Comparison of ENCODE assay signal across 15 cellular contexts in genomic region chr3:172313671-172314070, GRCh38.
DNase-seq lines count a peak whose midpoint lies in the region; ATAC-seq and TF ChIP-seq lines count a peak whose summit lies in the region.
"Had no signal": no experiment of that assay in that cellular context is flagged by ENCODE, and none has a peak within 500 bp of the region (broad histone marks: within the 10 kb centered on the region; RNA-seq: fewer than 3 reads in every experiment).

No MANE protein-coding gene starts in this region.

- intact Hi-C loops in heart left ventricle (cut with DNase I): loop anchor here in 1 of 10 donors (10.0 kb wide), 1 partner anchor 269 kb away; no protein-coding TSS in a partner anchor
- intact Hi-C loops in left cardiac atrium (cut with DNase I): no loop called here
- intact Hi-C loops in ascending aorta (cut with DNase I): no loop called here

- POLR2A ChIA-PET in HEK293T (lab: Yijun Ruan, JAX): interaction anchor here (0.9 to 1.2 kb wide), 2 partner anchors 12 to 19 kb away, joined by 3 read pairs; no protein-coding TSS in a partner anchor

- DNase-seq in heart left ventricle (no peak), left cardiac atrium (no peak), ascending aorta (ENCODE audit: low spot score in 2 of 2) (no peak), HEK293T (ENCODE audit: extremely low spot score) (no peak), KBM-7 (no peak), OCI-M2 (lab: John Stamatoyannopoulos, UW; ENCODE audit: unreplicated experiment) (no peak)
- DNase-seq: ACHN; activated CD8-positive, alpha-beta memory T cell treated with anti-CD3 and anti-CD28 coated beads for 24 hours; activated naive CD4-positive, alpha-beta T cell; caudate nucleus; COR-L47; spleen; thyroid gland had no signal

- no peak for TF ChIP-seq POLR2A in heart left ventricle (IDR thresholded peaks at IDR 0.05)

- H3K27ac ChIP-seq in heart left ventricle (peak overlapping the region; percentile 35 to 91 (median 82)), ascending aorta (peak overlapping the region; percentile 27 to 80), mesodermal cell (ENCODE audit: low read depth, low read length, severe bottlenecking) (peak overlapping the region; percentile 18), urinary bladder (ENCODE audit: low read depth) (peak overlapping the region; percentile 33)

- H3K36me3 ChIP-seq in heart left ventricle: peaks cover 0 to 63% (median 31%) of the 10 kb centered on the region in 9 donors
- peaks cover 16 to 26% of the 10 kb centered on the region in 2 donors for H3K36me3 ChIP-seq in ascending aorta
- H3K36me3 ChIP-seq in mesodermal cell (ENCODE audit: control insufficient read depth, insufficient read depth, low read length): peaks cover 81% of the 10 kb centered on the region
- H3K36me3 ChIP-seq in urinary bladder (ENCODE audit: insufficient read depth): no peaks in the 10 kb centered on the region

- in situ Hi-C loops in KBM-7 (cut with MboI; ENCODE audit: low pct_unique_long_range_greater_than_20kb, low sequenced_read_pairs): no loop called here

- no peak overlapping the region for H3K4me3 ChIP-seq in heart left ventricle
- H3K4me3 ChIP-seq in ascending aorta: no peak overlapping the region
- no peak overlapping the region for H3K4me3 ChIP-seq in mesodermal cell (ENCODE audit: extremely low read depth, insufficient read depth, low read length, poor library complexity, severe bottlenecking)
- no peak overlapping the region for H3K4me3 ChIP-seq in urinary bladder (ENCODE audit: low read depth, low read length)
- H3K4me3 ChIP-seq: spleen, thyroid gland had no signal

- ATAC-seq in heart left ventricle (peak in 2 of 4 donors; percentile 18 to 40), left cardiac atrium (no peak)

- H3K9me3 ChIP-seq in heart left ventricle (no peaks in the 10 kb centered on the region), ascending aorta (no peaks in the 10 kb centered on the region), mesodermal cell (ENCODE audit: control insufficient read depth, low read length) (no peaks in the 10 kb centered on the region)
- H3K9me3 ChIP-seq: spleen, thyroid gland had no signal

- H3K4me1 ChIP-seq in heart left ventricle (peaks cover 18 to 71% (median 63%) of the 10 kb centered on the region in 12 donors), ascending aorta (peaks cover 0 to 46% of the 10 kb centered on the region in 2 donors), mesodermal cell (ENCODE audit: control insufficient read depth, insufficient read depth, low read length, poor library complexity, severe bottlenecking) (peaks cover 55% of the 10 kb centered on the region), urinary bladder (ENCODE audit: insufficient read depth) (peaks cover 5% of the 10 kb centered on the region)

- 39 to 46% (median 43%) methylated on average over 3 of the region's 3 CpGs for WGBS in heart left ventricle, 4 donors
- 95% methylated on average over 2 to 3 of the region's 3 CpGs for WGBS in mesodermal cell (ENCODE audit: insufficient coverage in 2 of 2), 2 experiments
- 50% methylated on average over 3 of the region's 3 CpGs for WGBS in urinary bladder

- no peaks in the 10 kb centered on the region for H3K27me3 ChIP-seq in heart left ventricle
- H3K27me3 ChIP-seq in ascending aorta: no peaks in the 10 kb centered on the region
- H3K27me3 ChIP-seq: spleen, thyroid gland had no signal

- TF ChIP-seq CTCF in heart left ventricle (IDR thresholded peaks at IDR 0.05) (no peak), ascending aorta (IDR thresholded peaks at IDR 0.05) (no peak)

- CTCF ChIA-PET in HEK293T (lab: Yijun Ruan, JAX): interaction anchor here (3.2 kb wide), 1 partner anchor 19 kb away, joined by 18 read pairs; no protein-coding TSS in a partner anchor

TF ChIP-seq in HEK293T, 16 proteins besides CTCF, POLR2A, EP300 and RAD21:
- TF ChIP-seq FOXA1 (IDR thresholded peaks at IDR 0.05) (no peak), SP1 (IDR thresholded peaks at IDR 0.05) (no peak), HDGF (IDR thresholded peaks at IDR 0.05; ENCODE audit: borderline replicate concordance) (no peak), ZNF384 (IDR thresholded peaks at IDR 0.05) (no peak), L3MBTL2 (conservative IDR thresholded peaks at IDR 0.05) (no peak), FOXK2 (IDR thresholded peaks at IDR 0.05) (no peak), CTBP1 (IDR thresholded peaks at IDR 0.05; ENCODE audit: borderline replicate concordance) (no peak), LEF1 (IDR thresholded peaks at IDR 0.05; ENCODE audit: borderline replicate concordance) (no peak), NFRKB (IDR thresholded peaks at IDR 0.05) (no peak), BHLHE40 (IDR thresholded peaks at IDR 0.05; ENCODE audit: borderline replicate concordance) (no peak), PKNOX1 (IDR thresholded peaks at IDR 0.05) (no peak), SUZ12 (IDR thresholded peaks at IDR 0.05) (no peak), ELF4 (IDR thresholded peaks at IDR 0.05) (no peak), TARDBP (IDR thresholded peaks at IDR 0.05) (no peak)
TF ChIP-seq in HEK293T: peak in this region for 0.

Comparison
In these comparisons a context has a peak if more than half of its experiments do, and no peak if none do; other contexts are left out.
1. H3K27ac ChIP-seq: peak in every context shown above with its lines; median percentile 82 in heart left ventricle; 54 in ascending aorta; 33 in urinary bladder; 18 in mesodermal cell.